Comparison of ENCODE assay signal across 28 cellular contexts in the genomic region with DNA sequence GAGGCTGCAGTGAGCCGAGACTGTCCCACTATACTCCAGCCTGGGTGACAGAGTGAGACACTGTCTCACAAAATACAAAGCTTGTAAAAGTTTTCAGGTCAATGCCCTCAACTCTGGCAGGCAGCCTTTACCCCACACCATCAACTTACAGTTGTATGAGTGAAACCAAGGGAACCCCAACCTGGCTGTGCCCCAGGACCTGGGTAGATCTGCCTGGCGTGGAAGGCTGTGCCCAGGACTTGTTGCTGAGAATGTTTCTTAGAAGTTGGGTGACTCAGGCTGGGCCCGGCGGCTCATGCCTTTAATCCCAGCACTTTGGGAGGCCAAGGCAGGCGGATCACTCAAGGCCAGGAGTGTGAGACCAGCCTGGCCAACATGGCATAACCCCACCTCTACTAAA. TPM values are rescaled to one million over a fixed set of nuclear protein-coding genes. Genes with fewer than 3 reads are reported as not detected.
"Had no signal": no experiment of that assay in that cellular context is flagged by ENCODE, and none has a peak within 500 bp of the region (broad histone marks: within the 10 kb centered on the region; RNA-seq: fewer than 3 reads in every experiment).

No MANE protein-coding gene starts in this region.

- H3K27ac Mint-ChIP-seq: effector memory CD8-positive, alpha-beta T cell; naive thymus-derived CD4-positive, alpha-beta T cell; nephron; stimulated activated memory B cell treated with anti-CD40 and anti-IgM and Interleukin-4, amounts not matched to agents 10 μg/mL and 1 μg/mL and 100 μg/mL, for 72 hours; type B pancreatic cell had no signal

- H3K27me3 ChIP-seq: gastrocnemius medialis, ovary, testis had no signal

- H3K27me3 Mint-ChIP-seq: stimulated activated memory B cell treated with anti-CD40 and anti-IgM and Interleukin-4, amounts not matched to agents 10 μg/mL and 1 μg/mL and 100 μg/mL, for 72 hours had no signal

- H3K9me3 ChIP-seq: gastrocnemius medialis, left ventricle myocardium inferior, ovary, psoas muscle, spleen, testis, tibial artery had no signal

- H3K36me3 Mint-ChIP-seq: naive thymus-derived CD4-positive, alpha-beta T cell; stimulated activated memory B cell treated with anti-CD40 and anti-IgM and Interleukin-4, amounts not matched to agents 10 μg/mL and 1 μg/mL and 100 μg/mL, for 72 hours; type B pancreatic cell had no signal

- H3K9me3 Mint-ChIP-seq: effector memory CD8-positive, alpha-beta T cell; naive thymus-derived CD4-positive, alpha-beta T cell; nephron; stimulated activated memory B cell treated with anti-CD40 and anti-IgM and Interleukin-4, amounts not matched to agents 10 μg/mL and 1 μg/mL and 100 μg/mL, for 72 hours; type B pancreatic cell had no signal

- H3K27ac ChIP-seq: gastrocnemius medialis, left ventricle myocardium inferior, ovary, psoas muscle, skin epidermis, spleen, testis, tibial artery had no signal

- H3K4me3 ChIP-seq: gastrocnemius medialis, left ventricle myocardium inferior, lung, ovary, psoas muscle, skin epidermis, spleen, testis, tibial artery had no signal

- H3K4me1 ChIP-seq: gastrocnemius medialis, left ventricle myocardium inferior, psoas muscle, spleen, testis, tibial artery had no signal

- H3K4me3 Mint-ChIP-seq: effector memory CD8-positive, alpha-beta T cell; naive thymus-derived CD4-positive, alpha-beta T cell; nephron; stimulated activated memory B cell treated with anti-CD40 and anti-IgM and Interleukin-4, amounts not matched to agents 10 μg/mL and 1 μg/mL and 100 μg/mL, for 72 hours; type B pancreatic cell had no signal

- H3K4me1 Mint-ChIP-seq: nephron; stimulated activated memory B cell treated with anti-CD40 and anti-IgM and Interleukin-4, amounts not matched to agents 10 μg/mL and 1 μg/mL and 100 μg/mL, for 72 hours had no signal

- H3K36me3 ChIP-seq: left ventricle myocardium inferior, ovary, spleen, tibial artery had no signal

- ATAC-seq: effector memory CD8-positive, alpha-beta T cell; gastrocnemius medialis; left cardiac atrium; naive thymus-derived CD4-positive, alpha-beta T cell; psoas muscle; right cardiac atrium; stimulated activated memory B cell treated with anti-CD40 and anti-IgM and Interleukin-4, amounts not matched to agents 10 μg/mL and 1 μg/mL and 100 μg/mL, for 72 hours; stimulated activated naive CD8-positive, alpha-beta T cell treated with anti-CD3 and anti-CD28 coated beads, Interleukin-15, Interleukin-2, amounts not matched to agents 100 U/mL and 50 U/mL, for 24 hours had no signal

- DNase-seq: cerebellar nuclear complex; cortex of kidney; effector memory CD8-positive, alpha-beta T cell; erythroblast; gastrocnemius medialis; kidney; left cardiac atrium; left ventricle myocardium inferior; mesenchymal stem cell; midbrain; naive thymus-derived CD4-positive, alpha-beta T cell; occipital lobe; ovary; spleen; stimulated activated CD4-positive, alpha-beta T cell treated with anti-CD3 and anti-CD28 coated beads, Interleukin-4, amount 100 ng/mL, for 4 hours; stimulated activated naive CD8-positive, alpha-beta T cell treated with anti-CD3 and anti-CD28 coated beads, Interleukin-15, Interleukin-2, amounts not matched to agents 100 U/mL and 50 U/mL, for 24 hours; testis; tibial artery had no signal

RNA-seq across cellular contexts. Expression of a gene that starts 7.8 kb away (rescaled TPM):
- total RNA-seq: dermis microvascular lymphatic vessel endothelial cell, fibroblast of villous mesenchyme, urinary bladder had no signal
- polyA plus RNA-seq: naive thymus-derived CD4-positive, alpha-beta T cell had no signal

RNA-seq across cellular contexts. Expression of a gene that starts 43.5 kb away (rescaled TPM):
- polyA plus RNA-seq: naive thymus-derived CD4-positive, alpha-beta T cell had no signal
